Comparison of ENCODE assay signal across 19 cellular contexts in genomic region chr7:137005873-137006272, GRCh38.
"Had no signal": no experiment of that assay in that cellular context is flagged by ENCODE, and none has a peak within 500 bp of the region (broad histone marks: within the 10 kb centered on the region; RNA-seq: fewer than 3 reads in every experiment).

No MANE protein-coding gene starts in this region.

- H3K4me3 ChIP-seq: lung, psoas muscle, right lobe of liver had no signal

- H3K27me3 ChIP-seq: right lobe of liver had no signal

- H3K4me1 ChIP-seq: psoas muscle, right lobe of liver had no signal

- H3K9me3 ChIP-seq: psoas muscle, right lobe of liver had no signal

- ATAC-seq: naive thymus-derived CD4-positive, alpha-beta T cell; psoas muscle; SK-N-SH treated with all-trans-retinoic acid at 6 μM for 48 hours had no signal

- DNase-seq: activated CD4-positive, alpha-beta T cell treated with anti-CD3 and anti-CD28 coated beads for 1 hour; activated gamma-delta T cell treated with Interleukin-2 at 50 U/mL for 16 hours; activated T-cell treated with anti-CD3 and anti-CD28 coated beads, Interleukin-2, amount 50 U/mL, for 1 hour; central memory CD4-positive, alpha-beta T cell; dermis blood vessel endothelial cell; effector CD8-positive, alpha-beta T cell; foreskin melanocyte; glutamatergic neuron; hypothalamus; islet precursor cell; naive thymus-derived CD4-positive, alpha-beta T cell; psoas muscle; right lobe of liver; small intestine; stimulated activated CD4-positive, alpha-beta T cell treated with anti-CD3 and anti-CD28 coated beads, Interleukin-15, amount 100 ng/mL, for 24 hours; stimulated activated CD4-positive, alpha-beta T cell treated with anti-CD3 and anti-CD28 coated beads, Interleukin-2, amount 100 ng/mL, for 48 hours; stimulated activated naive CD4-positive, alpha-beta T cell treated with Interleukin-2 at 50 U/mL for 16 hours had no signal

- H3K36me3 ChIP-seq: right lobe of liver had no signal

- H3K27ac ChIP-seq: psoas muscle, right lobe of liver had no signal
